ENCODE assay signal across 8 cellular contexts in genomic region chr2:190578158-190579057, GRCh38. TPM values are rescaled to one million over a fixed set of nuclear protein-coding genes. Genes with fewer than 3 reads are reported as not detected.
DNase-seq lines count a peak whose midpoint lies in the region; ATAC-seq and TF ChIP-seq lines count a peak whose summit lies in the region.

No MANE protein-coding gene starts in this region.

- no peak for TF ChIP-seq POLR2A in body of pancreas (IDR thresholded peaks at IDR 0.05)

- peak overlapping the region; percentile 17 for H3K4me3 Mint-ChIP-seq in Calu3 (ENCODE audit: low read depth, unreplicated experiment)

- CTCF ChIA-PET in Calu3 (lab: Charles Lee) = no interaction called here

- H3K27me3 Mint-ChIP-seq in Calu3 (ENCODE audit: unreplicated experiment) = no peaks in the 10 kb centered on the region

- H3K9me3 Mint-ChIP-seq in Calu3 (ENCODE audit: low read depth, unreplicated experiment) = no peaks in the 10 kb centered on the region

- TF ChIP-seq CTCF in Calu3 (IDR thresholded peaks at IDR 0.05; ENCODE audit: unreplicated experiment) (no peak), body of pancreas (IDR thresholded peaks at IDR 0.05) (peak in 1 of 7 experiments; percentile 9), lung (IDR thresholded peaks at IDR 0.05; ENCODE audit: control extremely low read depth, extremely low read depth) (no peak)

- peaks cover 10% of the 10 kb centered on the region for H3K4me1 ChIP-seq in body of pancreas
- H3K4me1 ChIP-seq in lung (ENCODE audit: control insufficient read depth in 2 of 2, insufficient read depth in 2 of 2, low read length in 2 of 2) = peaks cover 4 to 30% of the 10 kb centered on the region in 2 donors

- H3K36me3 ChIP-seq in body of pancreas (replicated peaks in 1 of 2; ENCODE audit: insufficient read depth in 1 of 2, low read depth in 2 of 2) (no peaks in the 10 kb centered on the region), lung (ENCODE audit: control insufficient read depth in 2 of 2, insufficient read depth in 2 of 2, low read length in 2 of 2) (no peaks in the 10 kb centered on the region)

- H3K36me3 Mint-ChIP-seq in Calu3 (ENCODE audit: insufficient read depth, unreplicated experiment) = no peaks in the 10 kb centered on the region

- DNase-seq in Calu3 (peak; percentile 39), Kasumi-1 (lab: John Stamatoyannopoulos, UW) (peak; percentile 67 to 69), body of pancreas (peak in 3 of 4 donors; percentile 14 to 21 (median 18)), lung (ENCODE audit: low spot score) (peak; percentile 43), NCI-H1436 treated with DMSO at 0.1 percent for 48 hours (lab: John Stamatoyannopoulos, UW) (no peak)
- DNase-seq in activated CD8-positive, alpha-beta memory T cell treated with anti-CD3 and anti-CD28 coated beads, Interleukin-2, amount 50 U/mL, for 48 hours = no peak

- ATAC-seq in body of pancreas (peak; percentile 38), lung (ENCODE audit: insufficient read depth, low FRiP score) (peak; percentile 41), HG03457 (IDR thresholded peaks at IDR 0.05; ENCODE audit: unreplicated experiment) (no peak), HG03520 (IDR thresholded peaks at IDR 0.05; ENCODE audit: unreplicated experiment) (no peak)

- WGBS in body of pancreas, 2 donors = 2 to 8% methylated on average over 6 of the region's 6 CpGs
- WGBS in lung, 2 donors = 12 to 17% methylated on average over 6 of the region's 6 CpGs

- BruUV-seq in Calu3 (replicated peaks; lab: Mats Ljungman, UMichigan) = no TSS peak

- intact Hi-C loops in Calu3 (cut with micrococcal nuclease; ENCODE audit: unreplicated experiment) (no loop called here), body of pancreas (cut with DNase I) (no loop called here)

- H3K27ac Mint-ChIP-seq in Calu3 (ENCODE audit: unreplicated experiment) = peak overlapping the region; percentile 14

- peaks cover 38% of the 10 kb centered on the region for H3K4me1 Mint-ChIP-seq in Calu3 (ENCODE audit: low read depth, unreplicated experiment)

- H3K27ac ChIP-seq in body of pancreas (no peak overlapping the region), lung (ENCODE audit: low read depth in 1 of 2, low read length in 1 of 2) (peak overlapping the region; percentile 45 to 49)

- H3K4me3 ChIP-seq in body of pancreas = no peak overlapping the region
- H3K4me3 ChIP-seq in lung = no peak overlapping the region

- H3K27me3 ChIP-seq in body of pancreas (no peaks in the 10 kb centered on the region), lung (ENCODE audit: control insufficient read depth, insufficient read depth) (no peaks in the 10 kb centered on the region)

- H3K9me3 ChIP-seq in body of pancreas = no peaks in the 10 kb centered on the region
- no peaks in the 10 kb centered on the region for H3K9me3 ChIP-seq in lung (ENCODE audit: control insufficient read depth in 2 of 2, insufficient read depth in 1 of 2, low read length in 1 of 2)

RNA-seq across cellular contexts. Expression of gene NEMP2, which starts 43.9 kb away (rescaled TPM):
- total RNA-seq in Calu3 (2022) = 8.5 and 10.2 TPM in 2 replicates
- 1 to 10 TPM; 3.0 to 3.9 TPM for total RNA-seq in body of pancreas
- 10 to 100 TPM in 1 of 2 donors, 1 to 10 TPM in 1; 3.4 to 11.2 TPM for total RNA-seq in lung
- 1 to 10 TPM in 1 of 2 donors, under 1 TPM in 1; 0.85 to 1.8 TPM for polyA plus RNA-seq in lung

Comparison
In these comparisons a context has a peak if more than half of its experiments do, and no peak if none do; other contexts are left out.
1. DNase-seq: peak in Calu3 (single experiment), Kasumi-1 (2 of 2), body of pancreas (3 of 4) and lung (single experiment); none in activated CD8-positive, alpha-beta memory T cell treated with anti-CD3 and anti-CD28 coated beads, Interleukin-2, amount 50 U/mL, for 48 hours (single experiment) and NCI-H1436 treated with DMSO at 0.1 percent for 48 hours (single experiment).
2. ATAC-seq: peak in body of pancreas (single experiment) and lung (single experiment); none in HG03457 (single experiment) and HG03520 (single experiment).
3. H3K27ac ChIP-seq: peak in lung (2 of 2); none in body of pancreas (0 of 4).